8 cellular contexts compared by ENCODE assay signal in the genomic region with DNA sequence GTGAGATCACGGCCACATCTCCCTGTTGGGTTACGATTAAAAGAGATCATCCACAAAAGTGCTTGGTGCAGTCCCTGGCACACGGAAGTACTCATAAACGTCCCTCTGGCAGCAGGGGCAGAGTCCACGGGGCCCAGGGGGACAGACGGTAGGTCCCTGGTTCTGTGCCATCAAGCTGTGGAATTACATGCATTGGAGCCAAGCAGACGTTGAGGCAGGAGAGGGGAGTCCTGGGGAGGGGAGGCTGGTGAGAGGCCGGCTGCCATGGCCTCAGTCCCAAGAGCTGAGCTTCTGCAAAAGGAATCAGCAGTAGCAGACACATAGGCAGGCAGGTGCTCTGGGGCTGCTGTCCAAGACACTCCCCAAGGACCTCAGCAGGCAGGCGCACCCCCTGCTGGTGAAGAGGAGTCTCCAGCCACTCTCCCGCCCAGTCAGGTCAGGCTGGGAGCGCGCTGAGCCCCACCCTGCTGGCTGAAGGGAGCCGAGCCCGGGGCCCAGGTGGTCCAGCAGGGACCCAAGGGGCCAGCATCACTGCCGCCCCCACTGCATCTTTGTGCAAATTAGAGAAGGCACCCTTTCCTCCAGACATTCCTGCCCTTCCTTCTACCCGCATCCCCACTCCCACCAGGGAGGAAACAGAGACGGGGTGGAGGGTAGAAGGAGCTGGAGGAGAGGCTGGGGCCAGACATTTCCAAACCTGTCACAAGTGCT. TPM values are rescaled to one million over a fixed set of nuclear protein-coding genes. Genes with fewer than 3 reads are reported as not detected.
DNase-seq lines count a peak whose midpoint lies in the region; ATAC-seq lines count a peak whose summit lies in the region.

No MANE protein-coding gene starts in this region.

- H3K36me3 Mint-ChIP-seq in effector memory CD8-positive, alpha-beta T cell (ENCODE audit: insufficient read depth), result no peaks in the 10 kb centered on the region

- H3K9me3 Mint-ChIP-seq in effector memory CD8-positive, alpha-beta T cell, result no peaks in the 10 kb centered on the region

- H3K27me3 Mint-ChIP-seq in effector memory CD8-positive, alpha-beta T cell, result peaks cover 0 to 37% of the 10 kb centered on the region in 2 donors

- H3K27ac Mint-ChIP-seq in effector memory CD8-positive, alpha-beta T cell, result no peak overlapping the region

- peak; percentile 66 for ATAC-seq in effector memory CD8-positive, alpha-beta T cell (replicated peaks)
- ATAC-seq in HG03521 (IDR thresholded peaks at IDR 0.05; ENCODE audit: unreplicated experiment) (no peak), HG02588 (IDR thresholded peaks at IDR 0.05; ENCODE audit: unreplicated experiment) (no peak)

- H3K4me3 Mint-ChIP-seq in effector memory CD8-positive, alpha-beta T cell, result no peak overlapping the region

- DNase-seq in activated CD4-positive, alpha-beta T cell treated with anti-CD3 and anti-CD28 coated beads for 24 hours (ENCODE audit: low read depth in 2 of 2), result peak; percentile 26 to 35
- no peak for DNase-seq in activated CD4-positive, alpha-beta T cell treated with anti-CD3 and anti-CD28 coated beads for 4 hours
- DNase-seq in LHCN-M2 (ENCODE audit: low read depth), result peak; percentile 23
- DNase-seq in T-helper 9 cell, result peak; percentile 16
- DNase-seq in effector memory CD8-positive, alpha-beta T cell, result peak in 2 of 3 experiments; percentile 14 to 23
- DNase-seq in myocyte (ENCODE audit: low read depth), result peak; percentile 48

- H3K4me1 Mint-ChIP-seq in effector memory CD8-positive, alpha-beta T cell (ENCODE audit: low read depth in 2 of 2), result no peaks in the 10 kb centered on the region

RNA-seq across cellular contexts. Expression of a gene that starts 7.6 kb away (rescaled TPM):
- total RNA-seq in LHCN-M2 (2014; rRNA removed), result 34.0 and 35.1 TPM in 2 replicates
- 33.1 TPM for polyA plus RNA-seq in LHCN-M2 (2012)
- 10.7 and 11.0 TPM in 2 replicates for total RNA-seq in myocyte
- polyA plus RNA-seq in myocyte (2012), result 32.2 TPM

RNA-seq across cellular contexts. Expression of a gene that starts 24.4 kb away (rescaled TPM):
- 46.4 and 61.3 TPM in 2 replicates for total RNA-seq in LHCN-M2 (2014; rRNA removed)
- 28.6 TPM for polyA plus RNA-seq in LHCN-M2 (2012)
- total RNA-seq in myocyte, result 71.5 and 109 TPM in 2 replicates
- polyA plus RNA-seq in myocyte (2012), result 32.2 TPM

RNA-seq across cellular contexts. Expression of a gene that starts 24.7 kb away (rescaled TPM):
- 17.6 and 18.4 TPM in 2 replicates for total RNA-seq in LHCN-M2 (2014; rRNA removed)
- 16.0 TPM for polyA plus RNA-seq in LHCN-M2 (2012)
- total RNA-seq in myocyte, result 31.9 and 32.2 TPM in 2 replicates
- 13.3 TPM for polyA plus RNA-seq in myocyte (2012)

Comparison
In these comparisons a context has a peak if more than half of its experiments do, and no peak if none do; other contexts are left out.
1. DNase-seq: peak in activated CD4-positive, alpha-beta T cell treated with anti-CD3 and anti-CD28 coated beads for 24 hours (2 of 2), LHCN-M2 (single experiment), T-helper 9 cell (single experiment), effector memory CD8-positive, alpha-beta T cell (2 of 3) and myocyte (single experiment); none in activated CD4-positive, alpha-beta T cell treated with anti-CD3 and anti-CD28 coated beads for 4 hours (0 of 2).